Comparison of ENCODE assay signal across 17 cellular contexts in the genomic region with DNA sequence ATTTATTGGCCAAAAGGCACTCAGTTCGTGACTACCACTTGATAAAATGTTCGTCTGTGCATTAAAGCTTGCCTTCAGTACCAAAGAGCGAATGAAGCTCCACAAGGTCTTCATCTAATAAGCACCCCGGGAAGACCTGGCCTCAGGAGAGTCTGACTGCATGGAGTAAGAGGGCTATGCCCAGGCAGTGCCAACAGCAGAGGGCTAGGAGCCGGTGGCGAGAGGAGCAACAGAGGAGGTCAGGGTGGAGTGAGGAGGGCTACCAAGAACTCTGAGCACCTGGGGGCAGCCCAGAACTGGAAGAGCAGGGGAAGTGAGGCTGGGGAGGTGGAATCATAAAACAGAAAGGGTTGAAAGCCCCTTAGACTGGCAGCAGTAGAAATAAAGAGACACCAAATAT.
"Had no signal": no experiment of that assay in that cellular context is flagged by ENCODE, and none has a peak within 500 bp of the region (broad histone marks: within the 10 kb centered on the region; RNA-seq: fewer than 3 reads in every experiment).

No MANE protein-coding gene starts in this region.

- H3K27ac ChIP-seq: body of pancreas, cardiac muscle cell, foreskin keratinocyte, ovary, prostate gland, thyroid gland had no signal

- H3K4me1 ChIP-seq: foreskin keratinocyte had no signal

- H3K4me3 ChIP-seq: body of pancreas, cardiac muscle cell, ovary, prostate gland, thyroid gland had no signal

- DNase-seq: activated gamma-delta T cell; activated naive CD4-positive, alpha-beta T cell treated with anti-CD3 and anti-CD28 coated beads, Interleukin-2, amount 50 U/mL, for 16 hours; activated naive CD8-positive, alpha-beta T cell treated with anti-CD3 and anti-CD28 coated beads, Interleukin-2, amount 50 U/mL, for 24 hours; body of pancreas; effector CD8-positive, alpha-beta T cell; erythroblast; foreskin keratinocyte; left colon; naive B cell; ovary; stimulated activated CD4-positive, alpha-beta T cell treated with anti-CD3 and anti-CD28 coated beads, Interleukin-4, amount 100 ng/mL, for 4 hours; substantia nigra; T-cell; T1000; thyroid gland had no signal

- H3K9me3 ChIP-seq: body of pancreas, ovary, prostate gland, thyroid gland had no signal

- H3K27me3 ChIP-seq: body of pancreas, cardiac muscle cell, ovary, thyroid gland had no signal

- H3K36me3 ChIP-seq: cardiac muscle cell, ovary, prostate gland, thyroid gland had no signal
